ENCODE assay signal across 8 cellular contexts in genomic region chr20:50987493-50988210, GRCh38. TPM values are rescaled to one million over a fixed set of nuclear protein-coding genes. Genes with fewer than 3 reads are reported as not detected.
DNase-seq lines count a peak whose midpoint lies in the region; ATAC-seq and TF ChIP-seq lines count a peak whose summit lies in the region.

No MANE protein-coding gene starts in this region.

- H3K23ac ChIP-seq in mesenchymal stem cell (ENCODE audit: low read length in 2 of 2): no peak overlapping the region

- no peaks in the 10 kb centered on the region for H3K9me3 ChIP-seq in DOHH2 (ENCODE audit: control insufficient read depth, insufficient read depth, low read length)
- H3K9me3 ChIP-seq in mesenchymal stem cell (ENCODE audit: control insufficient read depth, low read length): no peaks in the 10 kb centered on the region

- 20% methylated on average over 13 of the region's 13 CpGs for WGBS in mesenchymal stem cell

- no peak for ATAC-seq in HG02678 (IDR thresholded peaks at IDR 0.05; ENCODE audit: unreplicated experiment)

- TF ChIP-seq CTCF in DOHH2 (IDR thresholded peaks at IDR 0.05; ENCODE audit: low read depth, low read length, poor library complexity, severe bottlenecking): peak; percentile 71
- peak; percentile 75 for TF ChIP-seq CTCF in HL-60 (IDR thresholded peaks at IDR 0.05; ENCODE audit: insufficient read depth, low read length)

- peak overlapping the region; percentile 79 for H3K9ac ChIP-seq in mesenchymal stem cell (ENCODE audit: low read length)

- no peak overlapping the region for H3K4ac ChIP-seq in mesenchymal stem cell (ENCODE audit: low read depth in 1 of 2, low read length in 2 of 2)

- peak overlapping the region in 1 of 2 experiments; percentile 67 for H2BK12ac ChIP-seq in mesenchymal stem cell (ENCODE audit: low read length in 2 of 2)

- H3K27me3 ChIP-seq in DOHH2 (ENCODE audit: control insufficient read depth, low read length): no peaks in the 10 kb centered on the region; the same call in 1 of the 2 replicates
- peaks cover 2% of the 10 kb centered on the region for H3K27me3 ChIP-seq in HL-60 (ENCODE audit: insufficient read depth, poor library complexity, severe bottlenecking)
- peaks cover 0 to 4% of the 10 kb centered on the region in 2 experiments for H3K27me3 ChIP-seq in mesenchymal stem cell (ENCODE audit: control insufficient read depth in 1 of 2, insufficient read depth in 1 of 2, low read length in 2 of 2)

- H3K14ac ChIP-seq in mesenchymal stem cell (ENCODE audit: low read length in 2 of 2): no peak overlapping the region

- no peak overlapping the region for H3K4me3 ChIP-seq in DOHH2 (ENCODE audit: low read length)
- no peak overlapping the region for H3K4me3 ChIP-seq in HL-60 (replicated peaks; ENCODE audit: insufficient read depth, low read length)
- no peak overlapping the region for H3K4me3 ChIP-seq in mesenchymal stem cell (ENCODE audit: insufficient read depth in 1 of 2, low read depth in 1 of 2, low read length in 2 of 2)

- H3K79me2 ChIP-seq in DOHH2 (ENCODE audit: control insufficient read depth, low read length): no peaks in the 10 kb centered on the region

- no peak overlapping the region for H4K91ac ChIP-seq in mesenchymal stem cell (ENCODE audit: low read length)

- no peak overlapping the region for H3K4me2 ChIP-seq in DOHH2 (ENCODE audit: low read length)
- no peak overlapping the region for H3K4me2 ChIP-seq in mesenchymal stem cell (ENCODE audit: low read length, poor library complexity, severe bottlenecking)

- no peaks in the 10 kb centered on the region for H3K79me1 ChIP-seq in mesenchymal stem cell (replicated peaks; ENCODE audit: low read length, poor library complexity, severe bottlenecking)

- no peaks in the 10 kb centered on the region for H3K9me2 ChIP-seq in DOHH2 (replicated peaks; ENCODE audit: control insufficient read depth, low read length)

- no peak overlapping the region for H2BK120ac ChIP-seq in mesenchymal stem cell (ENCODE audit: low read depth, low read length)

- peak; percentile 43 to 64 for DNase-seq in HL-60 (ENCODE audit: low read depth in 1 of 2, low spot score in 1 of 2)
- peak; percentile 92 for DNase-seq in NCI-H82 (lab: John Stamatoyannopoulos, UW)
- DNase-seq in activated CD4-positive, alpha-beta T cell treated with anti-CD3 and anti-CD28 coated beads, Interleukin-2, amount 50 U/mL, for 4 hours: peak; percentile 42 to 48
- DNase-seq in ecto neural progenitor cell (ENCODE audit: low spot score): peak; percentile 79
- peak; percentile 89 for DNase-seq in mesenchymal stem cell
- peak; percentile 21 to 22 for DNase-seq in stimulated activated CD8-positive, alpha-beta memory T cell treated with anti-CD3 and anti-CD28 coated beads, Interleukin-7, amount 100 ng/mL, for 48 hours (ENCODE audit: extremely low read depth in 1 of 2, low read depth in 1 of 2)

- H2AFZ ChIP-seq in mesenchymal stem cell (ENCODE audit: low read depth, low read length): no peak overlapping the region

- no peak overlapping the region for H2BK15ac ChIP-seq in mesenchymal stem cell (ENCODE audit: low read depth, poor library complexity, severe bottlenecking)

- no peak overlapping the region for H2AK5ac ChIP-seq in mesenchymal stem cell (ENCODE audit: low read length, severe bottlenecking)

- H2BK5ac ChIP-seq in mesenchymal stem cell (ENCODE audit: low read depth, low read length, poor library complexity, severe bottlenecking): no peak overlapping the region

- H4K20me1 ChIP-seq in DOHH2 (ENCODE audit: control insufficient read depth, insufficient read depth, low read depth, low read length): no peaks in the 10 kb centered on the region

- peaks cover 9% of the 10 kb centered on the region for H3K4me1 ChIP-seq in DOHH2 (ENCODE audit: control insufficient read depth, low read length)
- H3K4me1 ChIP-seq in mesenchymal stem cell (ENCODE audit: control insufficient read depth, insufficient read depth, low read depth, low read length): peaks cover 5% of the 10 kb centered on the region

- H3F3A ChIP-seq in DOHH2 (ENCODE audit: control insufficient read depth, insufficient read depth): peaks cover 6% of the 10 kb centered on the region

- H3K36me3 ChIP-seq in DOHH2 (ENCODE audit: control insufficient read depth, low read length) (no peaks in the 10 kb centered on the region), mesenchymal stem cell (ENCODE audit: control insufficient read depth in 1 of 2, insufficient read depth in 2 of 2, low read depth in 1 of 2, low read length in 2 of 2) (no peaks in the 10 kb centered on the region)

- H4K8ac ChIP-seq in mesenchymal stem cell (ENCODE audit: low read length): no peak overlapping the region

- no peak overlapping the region for H3K27ac ChIP-seq in DOHH2 (ENCODE audit: low read depth, low read length)
- no peak overlapping the region for H3K27ac ChIP-seq in HL-60 (replicated peaks)
- no peak overlapping the region for H3K27ac ChIP-seq in mesenchymal stem cell (ENCODE audit: low read length, poor library complexity, severe bottlenecking)

- H3K18ac ChIP-seq in mesenchymal stem cell (ENCODE audit: low read depth in 1 of 2, low read length in 2 of 2): no peak overlapping the region

RNA-seq across cellular contexts. Expression of gene MOCS3, which starts 29.0 kb away (rescaled TPM):
- 2.5 TPM for polyA plus RNA-seq in mesenchymal stem cell (2013, experiment 1 of 2)
- polyA plus RNA-seq in mesenchymal stem cell (2013, experiment 2 of 2): 2.5 TPM

RNA-seq across cellular contexts. Expression of gene DPM1, which starts 29.3 kb away (rescaled TPM):
- 53.8 TPM for polyA plus RNA-seq in mesenchymal stem cell (2013, experiment 1 of 2)
- 63.4 TPM for polyA plus RNA-seq in mesenchymal stem cell (2013, experiment 2 of 2)

RNA-seq across cellular contexts. Expression of gene KCNG1, which starts 35.3 kb away (rescaled TPM):
- 8.2 TPM for polyA plus RNA-seq in mesenchymal stem cell (2013, experiment 1 of 2)
- 7.5 TPM for polyA plus RNA-seq in mesenchymal stem cell (2013, experiment 2 of 2)

RNA-seq across cellular contexts. Expression of gene ADNP, which starts 56.4 kb away (rescaled TPM):
- polyA plus RNA-seq in mesenchymal stem cell (2013, experiment 1 of 2): 47.9 TPM
- polyA plus RNA-seq in mesenchymal stem cell (2013, experiment 2 of 2): 45.5 TPM

Comparison
In these comparisons a context has a peak if more than half of its experiments do, and no peak if none do; other contexts are left out.
1. DNase-seq: peak in every context shown above with its lines; median percentile 92 in NCI-H82; 89 in mesenchymal stem cell; 79 in ecto neural progenitor cell; 54 in HL-60; 45 in activated CD4-positive, alpha-beta T cell treated with anti-CD3 and anti-CD28 coated beads, Interleukin-2, amount 50 U/mL, for 4 hours; 22 in stimulated activated CD8-positive, alpha-beta memory T cell treated with anti-CD3 and anti-CD28 coated beads, Interleukin-7, amount 100 ng/mL, for 48 hours.